8 cellular contexts compared by ENCODE assay signal in genomic region chr11:117824571-117825537, GRCh38. TPM values are rescaled to one million over a fixed set of nuclear protein-coding genes. Genes with fewer than 3 reads are reported as not detected.
DNase-seq lines count a peak whose midpoint lies in the region; ATAC-seq, FAIRE-seq and TF ChIP-seq lines count a peak whose summit lies in the region.
"Had no signal": no experiment of that assay in that cellular context is flagged by ENCODE, and none has a peak within 500 bp of the region (broad histone marks: within the 10 kb centered on the region; RNA-seq: fewer than 3 reads in every experiment).

TSS of gene FXYD2 (minus strand) at chr11:117824744. CDS start at chr11:117824678, 66 bp downstream.

- DNase-seq in activated naive CD8-positive, alpha-beta T cell treated with anti-CD3 and anti-CD28 coated beads, Interleukin-2, amount 10 ng/mL, durations not matched to agents 7 days and 5 days = no peak
- DNase-seq in keratinocyte (ENCODE audit: low read depth, low spot score) (no peak), NCI-H2081 treated with DMSO at 0.1 percent for 48 hours (lab: John Stamatoyannopoulos, UW) (no peak)
- DNase-seq: NCI-H1105 treated with DMSO at 0.1 percent for 48 hours had no signal

- dilution Hi-C loops in keratinocyte (cut with MboI; ENCODE audit: extremely low pct_ligation_motif_present, low sequenced_read_pairs) = loop anchor here (25.0 kb wide), 1 partner anchor 388 kb away; no protein-coding TSS in a partner anchor

- H3K9me3 Mint-ChIP-seq in activated naive CD8-positive, alpha-beta T cell treated with anti-CD3 and anti-CD28 coated beads, Interleukin-2, amount 10 ng/mL, durations not matched to agents 7 days and 5 days = no peaks in the 10 kb centered on the region

- FAIRE-seq in keratinocyte (lab: Jason Lieb, UNC) = no peak

- no peaks in the 10 kb centered on the region for H4K20me1 ChIP-seq in keratinocyte (ENCODE audit: control insufficient read depth, extremely low read depth, insufficient read depth, low read length)

- H2AFZ ChIP-seq in keratinocyte (ENCODE audit: control insufficient read depth, low read length) = peak within 1 kb of the TSS; percentile 9

- H3K36me3 ChIP-seq in KOPT-K1 (ENCODE audit: insufficient read depth, low read length) (peaks cover 27% of the 10 kb centered on the region), keratinocyte (ENCODE audit: control insufficient read depth in 2 of 2, extremely low read depth in 1 of 2, insufficient read depth in 2 of 2, low read length in 2 of 2) (no peaks in the 10 kb centered on the region), stomach smooth muscle (ENCODE audit: control insufficient read depth in 2 of 2, insufficient read depth in 2 of 2, low read length in 2 of 2) (no peaks in the 10 kb centered on the region)

- H3K4me3 ChIP-seq in keratinocyte (ENCODE audit: control insufficient read depth in 2 of 3, extremely low read depth in 1 of 3, insufficient read depth in 2 of 3, low read depth in 1 of 3, low read length in 3 of 3) (no peak within 1 kb of the TSS), stomach smooth muscle (ENCODE audit: low read length in 2 of 2) (peak within 1 kb of the TSS in 1 of 2 donors; percentile 8)

- POLR2A ChIA-PET in activated naive CD8-positive, alpha-beta T cell treated with anti-CD3 and anti-CD28 coated beads, Interleukin-2, amount 10 ng/mL, durations not matched to agents 7 days and 5 days (lab: Charles Lee) = interaction anchor here (0.7 to 3.6 kb wide), 11 partner anchors 9 to 227 kb away, joined by 3 to 32 read pairs (median 10); partner anchors contain the start of gene IL10RA

- peak within 1 kb of the TSS; percentile 59 for H3K4me3 Mint-ChIP-seq in activated naive CD8-positive, alpha-beta T cell treated with anti-CD3 and anti-CD28 coated beads, Interleukin-2, amount 10 ng/mL, durations not matched to agents 7 days and 5 days

- no peak within 1 kb of the TSS for H3K9ac ChIP-seq in keratinocyte (ENCODE audit: control insufficient read depth, extremely low read depth, insufficient read depth, low read length)
- H3K9ac ChIP-seq in stomach smooth muscle (ENCODE audit: low read length in 2 of 2) = peak within 1 kb of the TSS in 1 of 2 donors; percentile 38

- H3K27me3 Mint-ChIP-seq in activated naive CD8-positive, alpha-beta T cell treated with anti-CD3 and anti-CD28 coated beads, Interleukin-2, amount 10 ng/mL, durations not matched to agents 7 days and 5 days = no peaks in the 10 kb centered on the region

- no peak within 1 kb of the TSS for H3K4me2 ChIP-seq in keratinocyte (ENCODE audit: control insufficient read depth, extremely low read depth, insufficient read depth, low read depth, low read length)

- no peaks in the 10 kb centered on the region for H3K9me1 ChIP-seq in keratinocyte (ENCODE audit: control insufficient read depth, extremely low read depth, insufficient read depth, low read length)

- H3K9me3 ChIP-seq in KOPT-K1 (ENCODE audit: insufficient read depth, low read length, poor library complexity, severe bottlenecking) (no peaks in the 10 kb centered on the region), keratinocyte (ENCODE audit: control insufficient read depth, low read depth, low read length) (no peaks in the 10 kb centered on the region), stomach smooth muscle (ENCODE audit: control insufficient read depth in 2 of 2, low read length in 2 of 2) (no peaks in the 10 kb centered on the region)

- H3K4me1 ChIP-seq in keratinocyte (ENCODE audit: control insufficient read depth, extremely low read depth, insufficient read depth, low read length) = peaks cover 25% of the 10 kb centered on the region
- H3K4me1 ChIP-seq in stomach smooth muscle (ENCODE audit: control insufficient read depth, insufficient read depth, low read length) = peaks cover 43% of the 10 kb centered on the region

- H3K27ac ChIP-seq in KOPT-K1 (ENCODE audit: low read depth, low read length, poor library complexity, severe bottlenecking) (peak within 1 kb of the TSS; percentile 99), keratinocyte (ENCODE audit: control insufficient read depth, insufficient read depth, low read length) (no peak within 1 kb of the TSS), stomach smooth muscle (ENCODE audit: low read length) (peak within 1 kb of the TSS; percentile 53)

- H3K27me3 ChIP-seq in keratinocyte (ENCODE audit: control insufficient read depth, extremely low read depth, insufficient read depth, low read length) (peaks cover 6% of the 10 kb centered on the region), stomach smooth muscle (ENCODE audit: control insufficient read depth in 1 of 2, insufficient read depth in 2 of 2, low read length in 2 of 2) (peaks cover 2 to 5% of the 10 kb centered on the region in 2 donors)

- H3K27ac Mint-ChIP-seq in activated naive CD8-positive, alpha-beta T cell treated with anti-CD3 and anti-CD28 coated beads, Interleukin-2, amount 10 ng/mL, durations not matched to agents 7 days and 5 days = peak within 1 kb of the TSS; percentile 88

- H3K79me2 ChIP-seq in keratinocyte (ENCODE audit: control insufficient read depth, insufficient read depth, low read length) = no peaks in the 10 kb centered on the region

- ATAC-seq in activated naive CD8-positive, alpha-beta T cell treated with anti-CD3 and anti-CD28 coated beads, Interleukin-2, amount 10 ng/mL, durations not matched to agents 7 days and 5 days (ENCODE audit: low read depth) = no peak
- ATAC-seq in HG03565 (IDR thresholded peaks at IDR 0.05; ENCODE audit: unreplicated experiment) (no peak), HG02973 (IDR thresholded peaks at IDR 0.05; ENCODE audit: unreplicated experiment) (no peak)

- no peak for TF ChIP-seq CTCF in keratinocyte (optimal IDR thresholded peaks at IDR 0.05 in 1 of 3, IDR thresholded peaks at IDR 0.05 in 1 of 3, conservative IDR thresholded peaks at IDR 0.05 in 1 of 3; ENCODE audit: extremely low read depth in 1 of 3, insufficient read depth in 2 of 3, low read length in 3 of 3)

- peaks cover 54% of the 10 kb centered on the region for H3K4me1 Mint-ChIP-seq in activated naive CD8-positive, alpha-beta T cell treated with anti-CD3 and anti-CD28 coated beads, Interleukin-2, amount 10 ng/mL, durations not matched to agents 7 days and 5 days

- no peaks in the 10 kb centered on the region for H3K36me3 Mint-ChIP-seq in activated naive CD8-positive, alpha-beta T cell treated with anti-CD3 and anti-CD28 coated beads, Interleukin-2, amount 10 ng/mL, durations not matched to agents 7 days and 5 days

RNA-seq across cellular contexts. Expression of gene FXYD2, which starts in this region (rescaled TPM):
- 10 to 100 TPM; 28.0 to 31.2 TPM for total RNA-seq in activated naive CD8-positive, alpha-beta T cell treated with anti-CD3 and anti-CD28 coated beads, Interleukin-2, amount 10 ng/mL, durations not matched to agents 7 days and 5 days
- polyA plus RNA-seq in keratinocyte = not detected in 3 replicates
- not detected for polyA plus RNA-seq in keratinocyte (2011; ENCODE audit: low read depth)
- polyA plus RNA-seq in keratinocyte (2011; cell fraction: cytosol; rRNA removed) = not detected in 2 replicates
- not detected in 2 replicates for polyA plus RNA-seq in keratinocyte (2011; cell fraction: nucleus; rRNA removed)
- polyA plus RNA-seq in keratinocyte (2012; ENCODE audit: low replicate concordance) = not detected in 2 replicates
- not detected in 3 replicates for polyA minus RNA-seq in keratinocyte
- not detected for polyA minus RNA-seq in keratinocyte (2011; cell fraction: cytosol; rRNA and poly(A)+ RNA removed)
- not detected in 2 replicates for polyA minus RNA-seq in keratinocyte (2011; cell fraction: nucleus; rRNA and poly(A)+ RNA removed)
